ENCODE assay signal across 10 cellular contexts in the genomic region with DNA sequence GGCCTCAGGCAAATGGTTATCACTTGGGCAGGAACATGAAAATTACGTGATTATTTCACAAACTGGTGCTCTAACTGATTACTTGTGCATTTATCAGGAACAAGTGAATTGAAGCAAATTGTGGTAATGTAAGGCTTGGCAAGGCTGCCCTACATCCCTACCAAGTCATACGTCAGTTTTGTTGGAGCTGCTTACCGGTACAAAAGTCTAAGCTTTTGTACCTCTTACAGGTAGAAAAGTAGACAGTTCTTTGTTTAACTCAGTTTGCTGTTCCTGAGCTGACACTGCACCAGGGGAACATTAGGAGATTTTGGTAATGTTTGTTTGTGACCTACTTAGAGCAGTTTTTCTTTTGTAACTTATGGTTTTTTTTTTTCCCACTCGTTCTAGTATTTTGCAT. TPM values are rescaled to one million over a fixed set of nuclear protein-coding genes. Genes with fewer than 3 reads are reported as not detected.
DNase-seq lines count a peak whose midpoint lies in the region; ATAC-seq and TF ChIP-seq lines count a peak whose summit lies in the region.
"Had no signal": no experiment of that assay in that cellular context is flagged by ENCODE, and none has a peak within 500 bp of the region (broad histone marks: within the 10 kb centered on the region; RNA-seq: fewer than 3 reads in every experiment).

No MANE protein-coding gene starts in this region.

- peaks cover 57% of the 10 kb centered on the region for H3K4me1 Mint-ChIP-seq in activated naive CD4-positive, alpha-beta T cell treated with anti-CD3 and anti-CD28 coated beads for 36 hours (ENCODE audit: low read depth)

- H3K4me3 Mint-ChIP-seq in activated naive CD4-positive, alpha-beta T cell treated with anti-CD3 and anti-CD28 coated beads for 36 hours: peak overlapping the region; percentile 77

- intact Hi-C loops in activated naive CD4-positive, alpha-beta T cell treated with anti-CD3 and anti-CD28 coated beads for 36 hours (cut with micrococcal nuclease): loop anchor here (2.0 to 10.0 kb wide), 6 partner anchors 369 to 1319 kb away; a partner anchor contains a TSS
- intact Hi-C loops in left lung (cut with DNase I): no loop called here

- H3K36me3 Mint-ChIP-seq in activated naive CD4-positive, alpha-beta T cell treated with anti-CD3 and anti-CD28 coated beads for 36 hours (ENCODE audit: low read depth): peaks cover 39% of the 10 kb centered on the region

- H3K9ac ChIP-seq in adipocyte (ENCODE audit: low read length): peak overlapping the region; percentile 90

- H3K36me3 ChIP-seq in adipocyte (ENCODE audit: control insufficient read depth, insufficient read depth, low read length, severe bottlenecking) (peaks cover 18% of the 10 kb centered on the region), left lung (peaks cover 0 to 18% of the 10 kb centered on the region in 2 donors), upper lobe of left lung (peaks cover 0 to 13% (median 0%) of the 10 kb centered on the region in 4 donors)

- TF ChIP-seq POLR2A in upper lobe of left lung (IDR thresholded peaks at IDR 0.05): no peak

- no peak for TF ChIP-seq EP300 in upper lobe of left lung (IDR thresholded peaks at IDR 0.05)

- no peaks in the 10 kb centered on the region for H3K27me3 ChIP-seq in adipocyte (replicated peaks; ENCODE audit: control insufficient read depth, insufficient read depth, low read length)
- H3K27me3 ChIP-seq in left lung: no peaks in the 10 kb centered on the region
- H3K27me3 ChIP-seq in upper lobe of left lung: no peaks in the 10 kb centered on the region

- no peaks in the 10 kb centered on the region for H3K27me3 Mint-ChIP-seq in activated naive CD4-positive, alpha-beta T cell treated with anti-CD3 and anti-CD28 coated beads for 36 hours (ENCODE audit: low read depth)

- CTCF ChIA-PET in activated naive CD4-positive, alpha-beta T cell treated with anti-CD3 and anti-CD28 coated beads for 36 hours (lab: Charles Lee): interaction anchor here (0.7 to 1.6 kb wide), 4 partner anchors 10 to 299 kb away, joined by 4 to 8 read pairs (median 5); no protein-coding TSS in a partner anchor

- H3K9me3 Mint-ChIP-seq in activated naive CD4-positive, alpha-beta T cell treated with anti-CD3 and anti-CD28 coated beads for 36 hours: no peaks in the 10 kb centered on the region

- no peak for ATAC-seq in left lung
- no peak for ATAC-seq in upper lobe of left lung (ENCODE audit: low FRiP score in 2 of 2)
- no peak for ATAC-seq in HG02642 (IDR thresholded peaks at IDR 0.05; ENCODE audit: poor library complexity, unreplicated experiment)

- H3K27ac ChIP-seq in left lung (no peak overlapping the region), upper lobe of left lung (peak overlapping the region in 3 of 4 donors; percentile 1 to 95 (median 55))

- H3K9me3 ChIP-seq in adipocyte (ENCODE audit: control insufficient read depth, low read length) (no peaks in the 10 kb centered on the region), left lung (no peaks in the 10 kb centered on the region), upper lobe of left lung (no peaks in the 10 kb centered on the region)

- TF ChIP-seq CTCF in left lung (IDR thresholded peaks at IDR 0.05) (no peak), upper lobe of left lung (IDR thresholded peaks at IDR 0.05) (no peak)

- no peak overlapping the region for H3K27ac Mint-ChIP-seq in activated naive CD4-positive, alpha-beta T cell treated with anti-CD3 and anti-CD28 coated beads for 36 hours

- no peak for DNase-seq in activated naive CD4-positive, alpha-beta T cell treated with anti-CD3 and anti-CD28 coated beads for 36 hours
- DNase-seq in activated naive CD4-positive, alpha-beta T cell (lab: John Stamatoyannopoulos, UW): no peak
- peak; percentile 36 for DNase-seq in adipocyte (ENCODE audit: low read depth)
- no peak for DNase-seq in left lung
- no peak for DNase-seq in upper lobe of left lung
- DNase-seq in DMS79 (lab: John Stamatoyannopoulos, UW): no peak
- no peak for DNase-seq in putamen (ENCODE audit: low spot score)
- DNase-seq: GDM1, Kasumi-1 had no signal

- H3K4me3 ChIP-seq in adipocyte (ENCODE audit: low read length) (peak overlapping the region; percentile 96), left lung (peak overlapping the region; percentile 76 to 79), upper lobe of left lung (peak overlapping the region in 3 of 4 donors; percentile 72 to 95 (median 94))

- peaks cover 46% of the 10 kb centered on the region for H3K4me1 ChIP-seq in adipocyte (ENCODE audit: control insufficient read depth, insufficient read depth, low read length)
- peaks cover 13 to 68% of the 10 kb centered on the region in 2 donors for H3K4me1 ChIP-seq in left lung
- peaks cover 27 to 55% (median 50%) of the 10 kb centered on the region in 4 donors for H3K4me1 ChIP-seq in upper lobe of left lung

- WGBS in upper lobe of left lung, 2 donors: 11 to 13% methylated on average over 4 of the region's 4 CpGs

RNA-seq across cellular contexts. Expression of a gene that starts 2.2 kb away (rescaled TPM):
- total RNA-seq in activated naive CD4-positive, alpha-beta T cell treated with anti-CD3 and anti-CD28 coated beads for 36 hours: 100 to 1,000 TPM; 220 to 241 TPM
- total RNA-seq in left lung (100 to 1,000 TPM; 150 to 207 TPM), upper lobe of left lung (100 to 1,000 TPM in 2 of 6 donors, 10 to 100 TPM in 4; 40.9 to 169 (median 81.6) TPM)

RNA-seq across cellular contexts. Expression of a gene that starts 15.5 kb away (rescaled TPM):
- total RNA-seq in activated naive CD4-positive, alpha-beta T cell treated with anti-CD3 and anti-CD28 coated beads for 36 hours: 10 to 100 TPM; 87.7 to 92.6 TPM
- 10 to 100 TPM; 72.1 to 89.7 TPM for total RNA-seq in left lung
- total RNA-seq in upper lobe of left lung: 10 to 100 TPM; 57.6 to 87.0 (median 66.9) TPM

Comparison
In these comparisons a context has a peak if more than half of its experiments do, and no peak if none do; other contexts are left out.
1. H3K27ac ChIP-seq: peak in upper lobe of left lung (3 of 4); none in left lung (0 of 2).
2. Peak in every context shown above with its lines, with median percentiles within 50 percentile points of each other: H3K4me3 ChIP-seq.